ENCODE assay signal across 1 cellular context in the genomic region with DNA sequence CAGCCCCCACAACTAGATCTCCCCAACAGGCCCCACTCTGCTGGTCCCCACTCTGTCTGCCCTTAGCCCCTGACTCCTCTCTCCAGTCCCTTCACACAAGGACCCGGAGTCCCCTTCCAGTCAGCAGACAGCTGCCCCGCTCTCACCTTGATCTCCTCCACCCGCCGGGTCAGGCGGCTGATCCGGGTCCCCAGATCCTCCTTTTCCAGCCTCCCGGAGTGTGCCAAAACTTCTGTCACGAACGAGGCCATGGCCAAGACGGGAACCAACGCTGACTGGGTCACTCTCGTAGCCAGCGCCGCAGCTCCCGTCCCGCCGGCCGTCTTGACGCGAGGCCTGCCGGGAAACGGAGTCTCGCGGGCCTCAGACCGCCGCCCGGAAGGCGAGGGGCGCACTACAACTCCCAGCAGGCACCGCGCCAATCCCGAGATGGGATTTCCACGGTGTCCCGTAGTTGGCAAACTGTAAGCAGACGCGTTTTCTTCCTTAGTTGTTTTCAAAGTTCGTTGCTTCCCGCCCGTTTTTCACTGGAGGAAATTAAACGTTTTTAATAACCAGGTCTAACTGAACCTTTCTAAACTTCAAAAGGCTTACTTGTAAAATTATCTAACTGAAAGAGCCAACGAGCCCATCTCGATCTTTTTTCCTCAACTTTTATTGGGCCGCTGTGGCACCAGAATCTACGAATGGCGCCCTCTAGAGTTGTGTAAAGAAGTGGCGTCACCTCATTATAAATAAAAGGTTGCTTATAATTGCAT.
TF ChIP-seq lines count a peak whose summit lies in the region.

Gene ZW10 (minus strand): TSS at position 277 of the 758 bp plus-strand sequence. CDS start 26 bp downstream, at position 251.

TF ChIP-seq in HepG2, 621 proteins besides CTCF, POLR2A, EP300 and RAD21 (continued from another document and continues in another):
- TF ChIP-seq ZNF264 (CRISPR knock-in tag; IDR thresholded peaks at IDR 0.05): peak; percentile 62; the same call in 1 of the 2 replicates
- peak; percentile 100 for TF ChIP-seq THAP11 (CRISPR knock-in tag; IDR thresholded peaks at IDR 0.05)
- TF ChIP-seq TEAD2 (CRISPR knock-in tag; IDR thresholded peaks at IDR 0.05): no peak
- TF ChIP-seq MXD4 (CRISPR knock-in tag; IDR thresholded peaks at IDR 0.05): peak; percentile 71
- no peak for TF ChIP-seq LCORL (IDR thresholded peaks at IDR 0.05)
- TF ChIP-seq LCORL (CRISPR knock-in tag; IDR thresholded peaks at IDR 0.05): no peak
- TF ChIP-seq ZNF687 (CRISPR knock-in tag; IDR thresholded peaks at IDR 0.05): peak; percentile 75
- TF ChIP-seq ZBTB46 (CRISPR knock-in tag; IDR thresholded peaks at IDR 0.05; ENCODE audit: borderline replicate concordance): no peak
- no peak for TF ChIP-seq CEBPG (CRISPR knock-in tag; IDR thresholded peaks at IDR 0.05)
- TF ChIP-seq YEATS2 (CRISPR knock-in tag; IDR thresholded peaks at IDR 0.05; ENCODE audit: borderline replicate concordance): peak; percentile 92
- TF ChIP-seq RXRB (CRISPR knock-in tag; IDR thresholded peaks at IDR 0.05; ENCODE audit: borderline replicate concordance): peak; percentile 28; the same call in 1 of the 2 replicates
- TF ChIP-seq SMAD3 (CRISPR knock-in tag; IDR thresholded peaks at IDR 0.05): peak; percentile 27; the same call in 1 of the 2 replicates
- TF ChIP-seq TCF12 (IDR thresholded peaks at IDR 0.05): no peak
- no peak for TF ChIP-seq TCF12 (CRISPR knock-in tag; IDR thresholded peaks at IDR 0.05)
- 0 out of 2 replicates have a peak, but pooled peaks have one; percentile 24 for TF ChIP-seq RBAK (CRISPR knock-in tag; IDR thresholded peaks at IDR 0.05)
- TF ChIP-seq CBX5 (CRISPR knock-in tag; IDR thresholded peaks at IDR 0.05; ENCODE audit: borderline replicate concordance): 0 out of 2 replicates have a peak, but pooled peaks have one; percentile 21
- 0 out of 2 replicates have a peak, but pooled peaks have one; percentile 26 for TF ChIP-seq FOXA3 (CRISPR knock-in tag; IDR thresholded peaks at IDR 0.05)
- no peak; the same call in 1 of the 2 replicates for TF ChIP-seq SP4 (CRISPR knock-in tag; IDR thresholded peaks at IDR 0.05)
- no peak for TF ChIP-seq PAF1 (CRISPR knock-in tag; IDR thresholded peaks at IDR 0.05)
- peak; percentile 89 for TF ChIP-seq ZFX (CRISPR knock-in tag; IDR thresholded peaks at IDR 0.05; ENCODE audit: low read depth)
- TF ChIP-seq, protein P1, sequence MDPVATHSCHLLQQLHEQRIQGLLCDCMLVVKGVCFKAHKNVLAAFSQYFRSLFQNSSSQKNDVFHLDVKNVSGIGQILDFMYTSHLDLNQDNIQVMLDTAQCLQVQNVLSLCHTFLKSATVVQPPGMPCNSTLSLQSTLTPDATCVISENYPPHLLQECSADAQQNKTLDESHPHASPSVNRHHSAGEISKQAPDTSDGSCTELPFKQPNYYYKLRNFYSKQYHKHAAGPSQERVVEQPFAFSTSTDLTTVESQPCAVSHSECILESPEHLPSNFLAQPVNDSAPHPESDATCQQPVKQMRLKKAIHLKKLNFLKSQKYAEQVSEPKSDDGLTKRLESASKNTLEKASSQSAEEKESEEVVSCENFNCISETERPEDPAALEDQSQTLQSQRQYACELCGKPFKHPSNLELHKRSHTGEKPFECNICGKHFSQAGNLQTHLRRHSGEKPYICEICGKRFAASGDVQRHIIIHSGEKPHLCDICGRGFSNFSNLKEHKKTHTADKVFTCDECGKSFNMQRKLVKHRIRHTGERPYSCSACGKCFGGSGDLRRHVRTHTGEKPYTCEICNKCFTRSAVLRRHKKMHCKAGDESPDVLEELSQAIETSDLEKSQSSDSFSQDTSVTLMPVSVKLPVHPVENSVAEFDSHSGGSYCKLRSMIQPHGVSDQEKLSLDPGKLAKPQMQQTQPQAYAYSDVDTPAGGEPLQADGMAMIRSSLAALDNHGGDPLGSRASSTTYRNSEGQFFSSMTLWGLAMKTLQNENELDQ (CRISPR knock-in tag; IDR thresholded peaks at IDR 0.05; ENCODE audit: borderline replicate concordance): no peak
- TF ChIP-seq ZBTB7A (CRISPR knock-in tag; IDR thresholded peaks at IDR 0.05): no peak
- peak; percentile 51; the same call in 1 of the 2 replicates for TF ChIP-seq BORCS8-MEF2B (CRISPR knock-in tag; IDR thresholded peaks at IDR 0.05)
- TF ChIP-seq ZFP90 (CRISPR knock-in tag; IDR thresholded peaks at IDR 0.05; ENCODE audit: borderline replicate concordance): peak; percentile 79
- TF ChIP-seq AHR (CRISPR knock-in tag; IDR thresholded peaks at IDR 0.05): no peak
- TF ChIP-seq ZNF263 (CRISPR knock-in tag; IDR thresholded peaks at IDR 0.05): 0 out of 2 replicates have a peak, but pooled peaks have one; percentile 3
- no peak for TF ChIP-seq MIER3 (CRISPR knock-in tag; IDR thresholded peaks at IDR 0.05; ENCODE audit: borderline replicate concordance)
- TF ChIP-seq SNRNP70 (IDR thresholded peaks at IDR 0.05; ENCODE audit: low read depth, low read length): no peak
- TF ChIP-seq SMAD9 (CRISPR knock-in tag; IDR thresholded peaks at IDR 0.05): peak; percentile 66; the same call in 1 of the 2 replicates
- no peak for TF ChIP-seq ZNF644 (CRISPR knock-in tag; IDR thresholded peaks at IDR 0.05; ENCODE audit: low read depth)
- no peak for TF ChIP-seq ZNF546 (CRISPR knock-in tag; conservative IDR thresholded peaks at IDR 0.05)
- no peak for TF ChIP-seq ZNF605 (CRISPR knock-in tag; IDR thresholded peaks at IDR 0.05)
- TF ChIP-seq, protein P2, sequence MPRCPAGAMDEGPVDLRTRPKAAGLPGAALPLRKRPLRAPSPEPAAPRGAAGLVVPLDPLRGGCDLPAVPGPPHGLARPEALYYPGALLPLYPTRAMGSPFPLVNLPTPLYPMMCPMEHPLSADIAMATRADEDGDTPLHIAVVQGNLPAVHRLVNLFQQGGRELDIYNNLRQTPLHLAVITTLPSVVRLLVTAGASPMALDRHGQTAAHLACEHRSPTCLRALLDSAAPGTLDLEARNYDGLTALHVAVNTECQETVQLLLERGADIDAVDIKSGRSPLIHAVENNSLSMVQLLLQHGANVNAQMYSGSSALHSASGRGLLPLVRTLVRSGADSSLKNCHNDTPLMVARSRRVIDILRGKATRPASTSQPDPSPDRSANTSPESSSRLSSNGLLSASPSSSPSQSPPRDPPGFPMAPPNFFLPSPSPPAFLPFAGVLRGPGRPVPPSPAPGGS (CRISPR knock-in tag; IDR thresholded peaks at IDR 0.05): no peak
- TF ChIP-seq, protein P3, sequence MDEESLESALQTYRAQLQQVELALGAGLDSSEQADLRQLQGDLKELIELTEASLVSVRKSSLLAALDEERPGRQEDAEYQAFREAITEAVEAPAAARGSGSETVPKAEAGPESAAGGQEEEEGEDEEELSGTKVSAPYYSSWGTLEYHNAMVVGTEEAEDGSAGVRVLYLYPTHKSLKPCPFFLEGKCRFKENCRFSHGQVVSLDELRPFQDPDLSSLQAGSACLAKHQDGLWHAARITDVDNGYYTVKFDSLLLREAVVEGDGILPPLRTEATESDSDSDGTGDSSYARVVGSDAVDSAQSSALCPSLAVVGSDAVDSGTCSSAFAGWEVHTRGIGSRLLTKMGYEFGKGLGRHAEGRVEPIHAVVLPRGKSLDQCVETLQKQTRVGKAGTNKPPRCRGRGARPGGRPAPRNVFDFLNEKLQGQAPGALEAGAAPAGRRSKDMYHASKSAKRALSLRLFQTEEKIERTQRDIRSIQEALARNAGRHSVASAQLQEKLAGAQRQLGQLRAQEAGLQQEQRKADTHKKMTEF (CRISPR knock-in tag; IDR thresholded peaks at IDR 0.05): peak; percentile 83
- TF ChIP-seq, protein P4, sequence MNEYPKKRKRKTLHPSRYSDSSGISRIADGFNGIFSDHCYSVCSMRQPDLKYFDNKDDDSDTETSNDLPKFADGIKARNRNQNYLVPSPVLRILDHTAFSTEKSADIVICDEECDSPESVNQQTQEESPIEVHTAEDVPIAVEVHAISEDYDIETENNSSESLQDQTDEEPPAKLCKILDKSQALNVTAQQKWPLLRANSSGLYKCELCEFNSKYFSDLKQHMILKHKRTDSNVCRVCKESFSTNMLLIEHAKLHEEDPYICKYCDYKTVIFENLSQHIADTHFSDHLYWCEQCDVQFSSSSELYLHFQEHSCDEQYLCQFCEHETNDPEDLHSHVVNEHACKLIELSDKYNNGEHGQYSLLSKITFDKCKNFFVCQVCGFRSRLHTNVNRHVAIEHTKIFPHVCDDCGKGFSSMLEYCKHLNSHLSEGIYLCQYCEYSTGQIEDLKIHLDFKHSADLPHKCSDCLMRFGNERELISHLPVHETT (CRISPR knock-in tag; conservative IDR thresholded peaks at IDR 0.05): no peak
- TF ChIP-seq, protein P5, sequence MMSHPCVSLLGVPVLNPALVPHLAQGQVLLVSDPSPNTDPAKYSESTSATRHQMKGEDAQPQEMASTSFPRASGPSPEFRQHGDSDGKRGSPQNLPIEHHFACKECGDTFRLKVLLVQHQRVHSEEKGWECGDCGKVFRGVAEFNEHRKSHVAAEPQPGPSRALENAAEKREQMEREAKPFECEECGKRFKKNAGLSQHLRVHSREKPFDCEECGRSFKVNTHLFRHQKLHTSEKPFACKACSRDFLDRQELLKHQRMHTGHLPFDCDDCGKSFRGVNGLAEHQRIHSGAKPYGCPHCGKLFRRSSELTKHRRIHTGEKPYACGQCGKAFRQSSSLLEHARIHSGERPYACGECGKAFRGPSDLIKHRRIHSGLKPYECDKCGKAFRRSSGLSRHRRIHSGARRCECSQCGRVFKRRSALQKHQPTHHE (CRISPR knock-in tag; IDR thresholded peaks at IDR 0.05; ENCODE audit: borderline replicate concordance): no peak
- no peak for TF ChIP-seq JDP2 (CRISPR knock-in tag; IDR thresholded peaks at IDR 0.05; ENCODE audit: borderline replicate concordance)
- no peak; the same call in 1 of the 2 replicates for TF ChIP-seq TGIF2 (CRISPR knock-in tag; IDR thresholded peaks at IDR 0.05)
- TF ChIP-seq SYNCRIP (IDR thresholded peaks at IDR 0.05; ENCODE audit: insufficient read depth, low read depth, low read length): no peak
- TF ChIP-seq, protein P6, sequence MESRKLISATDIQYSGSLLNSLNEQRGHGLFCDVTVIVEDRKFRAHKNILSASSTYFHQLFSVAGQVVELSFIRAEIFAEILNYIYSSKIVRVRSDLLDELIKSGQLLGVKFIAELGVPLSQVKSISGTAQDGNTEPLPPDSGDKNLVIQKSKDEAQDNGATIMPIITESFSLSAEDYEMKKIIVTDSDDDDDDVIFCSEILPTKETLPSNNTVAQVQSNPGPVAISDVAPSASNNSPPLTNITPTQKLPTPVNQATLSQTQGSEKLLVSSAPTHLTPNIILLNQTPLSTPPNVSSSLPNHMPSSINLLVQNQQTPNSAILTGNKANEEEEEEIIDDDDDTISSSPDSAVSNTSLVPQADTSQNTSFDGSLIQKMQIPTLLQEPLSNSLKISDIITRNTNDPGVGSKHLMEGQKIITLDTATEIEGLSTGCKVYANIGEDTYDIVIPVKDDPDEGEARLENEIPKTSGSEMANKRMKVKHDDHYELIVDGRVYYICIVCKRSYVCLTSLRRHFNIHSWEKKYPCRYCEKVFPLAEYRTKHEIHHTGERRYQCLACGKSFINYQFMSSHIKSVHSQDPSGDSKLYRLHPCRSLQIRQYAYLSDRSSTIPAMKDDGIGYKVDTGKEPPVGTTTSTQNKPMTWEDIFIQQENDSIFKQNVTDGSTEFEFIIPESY (CRISPR knock-in tag; IDR thresholded peaks at IDR 0.05): no peak; the same call in 1 of the 2 replicates
- no peak for TF ChIP-seq ZNF850 (CRISPR knock-in tag; conservative IDR thresholded peaks at IDR 0.05)
- no peak for TF ChIP-seq GRHL1 (CRISPR knock-in tag; conservative IDR thresholded peaks at IDR 0.05)
- no peak for TF ChIP-seq HNRNPK (IDR thresholded peaks at IDR 0.05; ENCODE audit: low read depth, low read length, poor library complexity, severe bottlenecking)
- TF ChIP-seq CREM (IDR thresholded peaks at IDR 0.05): peak; percentile 92
- no peak for TF ChIP-seq CREM (CRISPR knock-in tag; IDR thresholded peaks at IDR 0.05)
